In the genomic region with DNA sequence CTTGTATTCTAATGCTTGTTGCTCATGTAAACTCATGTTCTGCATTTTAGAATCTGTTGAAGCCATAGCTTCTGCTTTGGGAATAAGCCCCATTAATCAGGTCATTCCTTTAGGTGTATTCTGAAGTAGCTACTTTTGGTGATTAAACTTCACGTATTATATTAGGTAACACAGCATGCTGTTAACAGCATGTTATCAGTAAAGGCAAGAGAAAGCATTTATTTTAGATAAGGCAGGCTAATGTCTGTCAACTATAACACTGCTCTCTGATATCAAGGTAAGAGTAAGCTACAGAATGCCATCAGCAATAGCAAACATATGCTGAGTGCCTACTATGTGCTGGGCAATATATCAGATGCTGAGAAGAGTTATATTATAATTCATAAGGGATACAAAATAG, we compare ENCODE assay signal across 7 cellular contexts.
A peak's percentile ranks its signal among the peaks of the same experiment; 100 is the strongest.
DNase-seq lines count a peak whose midpoint lies in the region; FAIRE-seq and TF ChIP-seq lines count a peak whose summit lies in the region.
"Not testable (repeated sequence)": the region's sequence is repeated elsewhere in the genome, so short reads cannot be mapped to it uniquely, and the experiment has no call there.

No MANE protein-coding gene starts in this region.

- DNase-seq in DMS53 (lab: John Stamatoyannopoulos, UW) = peak; percentile 7
- not testable (repeated sequence) for DNase-seq in GM12892 (ENCODE audit: insufficient read length); SK-N-SH
- DNase-seq in mesendoderm = peak; percentile 47
- DNase-seq in small intestine = peak; percentile 0

- not testable (repeated sequence) for H3K9ac ChIP-seq in SK-N-SH; mesendoderm (ENCODE audit: low read length)

- not testable (repeated sequence) for H4K5ac ChIP-seq in mesendoderm (ENCODE audit: low read length)

- not testable (repeated sequence) for H3K27me3 ChIP-seq in SK-N-SH (ENCODE audit: insufficient read depth); mesendoderm (ENCODE audit: insufficient read depth, low read length, poor library complexity); small intestine (ENCODE audit: control insufficient read depth in 2 of 2, insufficient read depth in 2 of 2, low read length in 2 of 2)

- not testable (repeated sequence) for H3K79me1 ChIP-seq in mesendoderm (ENCODE audit: low read length)

- not testable (repeated sequence) for TF ChIP-seq EP300 in SK-N-SH (IDR thresholded peaks at IDR 0.05; ENCODE audit: borderline replicate concordance in 1 of 2, low read depth in 1 of 2, low read length in 1 of 2)

- not testable (repeated sequence) for H3K9me3 ChIP-seq in SK-N-SH; small intestine (ENCODE audit: control insufficient read depth, low read depth)

- CTCF ChIA-PET in SK-N-SH (lab: Yijun Ruan, JAX) = not testable (repeated sequence)

- H3K4me3 ChIP-seq in SK-N-SH (ENCODE audit: low read depth in 2 of 2, low read length in 1 of 2); mesendoderm (ENCODE audit: low read length); small intestine (ENCODE audit: low read depth in 1 of 2, low read length in 2 of 2): not testable (repeated sequence)

- H3K9me2 ChIP-seq in SK-N-SH = not testable (repeated sequence)

- not testable (repeated sequence) for H2AK5ac ChIP-seq in mesendoderm (ENCODE audit: low read length)

- H3K36me3 ChIP-seq in SK-N-SH (replicated peaks in 1 of 2; ENCODE audit: control insufficient read depth in 1 of 2, insufficient read depth in 2 of 2, low read length in 1 of 2); mesendoderm (ENCODE audit: control insufficient read depth, insufficient read depth, low read length); small intestine (ENCODE audit: control insufficient read depth in 2 of 2, insufficient read depth in 2 of 2, low read length in 2 of 2): not testable (repeated sequence)

- H4K8ac ChIP-seq in mesendoderm (ENCODE audit: low read depth, low read length) = not testable (repeated sequence)

- not testable (repeated sequence) for TF ChIP-seq POLR2A in GM12892 (IDR thresholded peaks at IDR 0.05; ENCODE audit: low read depth, low read length)

- WGBS in SK-N-SH (ENCODE audit: low lambda C conversion rate) = 42% methylated on average over 1 of the region's 1 CpG
- WGBS in mesendoderm (ENCODE audit: extremely low coverage, insufficient coverage, low lambda C conversion rate) = no CpG with 5 or more reads among the region's 1 CpG
- 20 to 70% (median 20%) methylated on average over 1 of the region's 1 CpG for WGBS in small intestine, 3 donors

- H3K4me1 ChIP-seq in SK-N-SH (ENCODE audit: control insufficient read depth in 1 of 2, insufficient read depth in 2 of 2, low read depth in 1 of 2, low read length in 1 of 2); mesendoderm (ENCODE audit: control insufficient read depth, low read depth, low read length); small intestine (ENCODE audit: control insufficient read depth in 2 of 2, insufficient read depth in 1 of 2, low read depth in 1 of 2, low read length in 1 of 2): not testable (repeated sequence)

- not testable (repeated sequence) for H3K79me2 ChIP-seq in SK-N-SH (ENCODE audit: insufficient read depth); mesendoderm (ENCODE audit: control insufficient read depth, insufficient read depth, low read length)

- not testable (repeated sequence) for H3K23ac ChIP-seq in mesendoderm (ENCODE audit: low read length)

- H3K4ac ChIP-seq in mesendoderm (ENCODE audit: low read depth, low read length) = not testable (repeated sequence)

- H3F3A ChIP-seq in SK-N-SH (replicated peaks; ENCODE audit: insufficient read depth) = not testable (repeated sequence)

- H3K4me2 ChIP-seq in SK-N-SH; mesendoderm (ENCODE audit: low read length): not testable (repeated sequence)

- H2BK120ac ChIP-seq in mesendoderm (ENCODE audit: low read depth, low read length) = not testable (repeated sequence)

- not testable (repeated sequence) for H2AFZ ChIP-seq in SK-N-SH (ENCODE audit: low read depth)

- H2BK5ac ChIP-seq in mesendoderm (ENCODE audit: low read length) = not testable (repeated sequence)

- TF ChIP-seq RAD21 in SK-N-SH (IDR thresholded peaks at IDR 0.05; ENCODE audit: low read length) = not testable (repeated sequence)

- TF ChIP-seq CTCF in SK-N-SH (IDR thresholded peaks at IDR 0.05) = not testable (repeated sequence)

- H3K56ac ChIP-seq in mesendoderm (ENCODE audit: low read length) = not testable (repeated sequence)

- POLR2A ChIA-PET in SK-N-SH (lab: Yijun Ruan, JAX) = not testable (repeated sequence)

- peak; percentile 17 for FAIRE-seq in GM12892 (lab: Jason Lieb, UNC)
- peak; percentile 12 for FAIRE-seq in endometrium (lab: Jason Lieb, UNC)
- peak; percentile 60 for FAIRE-seq in islet of Langerhans (lab: Jason Lieb, UNC)
- FAIRE-seq in small intestine (lab: Jason Lieb, UNC) = not testable (repeated sequence)

- H4K20me1 ChIP-seq in SK-N-SH (ENCODE audit: insufficient read depth) = not testable (repeated sequence)

- not testable (repeated sequence) for H2BK15ac ChIP-seq in mesendoderm (replicated peaks; ENCODE audit: low read depth)

- not testable (repeated sequence) for H3K18ac ChIP-seq in mesendoderm (ENCODE audit: low read length)

- not testable (repeated sequence) for H3K27ac ChIP-seq in SK-N-SH (ENCODE audit: low read depth in 2 of 2, low read length in 1 of 2); mesendoderm (ENCODE audit: low read depth, low read length); small intestine (ENCODE audit: low read depth in 1 of 2, low read length in 1 of 2)

TF ChIP-seq in SK-N-SH, 30 proteins besides CTCF, POLR2A, EP300 and RAD21:
- peak; percentile 21; the same call in 1 of the 2 replicates for TF ChIP-seq GATA2 (CRISPR knock-in tag; IDR thresholded peaks at IDR 0.05)
